Comparison of ENCODE assay signal across 24 cellular contexts in genomic region chr22:17402304-17402703, GRCh38. TPM values are rescaled to one million over a fixed set of nuclear protein-coding genes. Genes with fewer than 3 reads are reported as not detected.
DNase-seq lines count a peak whose midpoint lies in the region; ATAC-seq and TF ChIP-seq lines count a peak whose summit lies in the region.
"Had no signal": no experiment of that assay in that cellular context is flagged by ENCODE, and none has a peak within 500 bp of the region (broad histone marks: within the 10 kb centered on the region; RNA-seq: fewer than 3 reads in every experiment).

No MANE protein-coding gene starts in this region.

- POLR2A ChIA-PET in WTC11 (lab: Charles Lee), result no interaction called here

- H3K9me3 ChIP-seq in psoas muscle, result no peaks in the 10 kb centered on the region
- no peaks in the 10 kb centered on the region for H3K9me3 ChIP-seq in skeletal muscle tissue (ENCODE audit: control insufficient read depth in 3 of 3, low read length in 3 of 3)
- H3K9me3 ChIP-seq: A549; BE2C; BLaER1 treated with 17β-estradiol and CSF1 and Interleukin-3, amounts not matched to agents 10 nM and 100 nM had no signal

- intact Hi-C loops in psoas muscle (cut with DNase I), result no loop called here

- H3K4me1 ChIP-seq in psoas muscle, result peaks cover 51% of the 10 kb centered on the region
- H3K4me1 ChIP-seq in skeletal muscle tissue (ENCODE audit: control insufficient read depth in 3 of 3, insufficient read depth in 3 of 3, low read length in 3 of 3), result peaks cover 11 to 20% (median 16%) of the 10 kb centered on the region in 3 donors
- H3K4me1 ChIP-seq: A549, BE2C had no signal

- H3K4me1 Mint-ChIP-seq in WTC11, result peaks cover 46% of the 10 kb centered on the region
- H3K4me1 Mint-ChIP-seq in nephron, result peaks cover 48% of the 10 kb centered on the region
- H3K4me1 Mint-ChIP-seq: CD14-positive monocyte; CD8-positive, alpha-beta memory T cell had no signal

- TF ChIP-seq CTCF in WTC11 (IDR thresholded peaks at IDR 0.05) (no peak), nephron (IDR thresholded peaks at IDR 0.05; ENCODE audit: unreplicated experiment in 3 of 3) (no peak), psoas muscle (IDR thresholded peaks at IDR 0.05) (no peak)

- peak overlapping the region in 1 of 3 donors; percentile 38 for H3K9ac ChIP-seq in skeletal muscle tissue (ENCODE audit: low read depth in 1 of 3, low read length in 3 of 3)
- H3K9ac ChIP-seq: BLaER1 treated with 17β-estradiol and CSF1 and Interleukin-3, amounts not matched to agents 10 nM and 100 nM had no signal

- H3K36me3 Mint-ChIP-seq in WTC11, result peaks cover 3% of the 10 kb centered on the region; the same call in 1 of the 2 replicates
- H3K36me3 Mint-ChIP-seq in nephron (ENCODE audit: low read depth), result peaks cover 3% of the 10 kb centered on the region
- H3K36me3 Mint-ChIP-seq: CD14-positive monocyte; CD8-positive, alpha-beta memory T cell had no signal

- no peak for DNase-seq in WTC11 (ENCODE audit: low spot score)
- DNase-seq in psoas muscle, result no peak
- DNase-seq in COLO829 (ENCODE audit: low spot score), result no peak
- DNase-seq in pons (ENCODE audit: low spot score), result no peak
- DNase-seq in cerebellar nuclear complex (lab: John Stamatoyannopoulos, UW), result no peak
- DNase-seq: 8988T; ACHN; AML-193; BE2C; Calu3; CD4-positive, alpha-beta T cell; CD8-positive, alpha-beta memory T cell; COR-L47; DMS53; DMS79 treated with DMSO at 0.1 percent for 48 hours; GF-D8; H9 had no signal

- CTCF ChIA-PET in WTC11 (lab: Charles Lee), result interaction anchor here (0.6 kb wide), 1 partner anchor 290 kb away, joined by 4 read pairs; no protein-coding TSS in a partner anchor

- no peaks in the 10 kb centered on the region for H3K36me3 ChIP-seq in psoas muscle (ENCODE audit: insufficient read depth in 1 of 2, low read depth in 1 of 2)
- H3K36me3 ChIP-seq in skeletal muscle tissue (ENCODE audit: control insufficient read depth in 3 of 3, insufficient read depth in 3 of 3, low read length in 3 of 3), result no peaks in the 10 kb centered on the region
- H3K36me3 ChIP-seq: BE2C; BLaER1 treated with 17β-estradiol and CSF1 and Interleukin-3, amounts not matched to agents 10 nM and 100 nM had no signal

- H3K9me3 Mint-ChIP-seq in WTC11 (no peaks in the 10 kb centered on the region), nephron (no peaks in the 10 kb centered on the region)
- H3K9me3 Mint-ChIP-seq: CD14-positive monocyte; CD4-positive, alpha-beta T cell; GM23338; H9 had no signal

- peak overlapping the region; percentile 79 for H3K27ac ChIP-seq in psoas muscle
- H3K27ac ChIP-seq in skeletal muscle tissue (ENCODE audit: low read depth, low read length), result peak overlapping the region; percentile 77
- H3K27ac ChIP-seq: A549; BLaER1 treated with 17β-estradiol and CSF1 and Interleukin-3, amounts not matched to agents 10 nM and 100 nM had no signal

- no peak overlapping the region for H3K4me3 Mint-ChIP-seq in WTC11
- H3K4me3 Mint-ChIP-seq in nephron, result peak overlapping the region in 1 of 3 experiments; percentile 17
- H3K4me3 Mint-ChIP-seq: CD14-positive monocyte; CD4-positive, alpha-beta T cell; CD8-positive, alpha-beta memory T cell; GM23338; H9 had no signal

- H3K27me3 Mint-ChIP-seq in WTC11 (ENCODE audit: low read depth), result no peaks in the 10 kb centered on the region
- H3K27me3 Mint-ChIP-seq in nephron (ENCODE audit: low read depth), result no peaks in the 10 kb centered on the region
- H3K27me3 Mint-ChIP-seq: CD4-positive, alpha-beta T cell had no signal

- H3K4me3 ChIP-seq in psoas muscle, result no peak overlapping the region
- no peak overlapping the region for H3K4me3 ChIP-seq in skeletal muscle tissue (ENCODE audit: low read length in 3 of 3)
- H3K4me3 ChIP-seq: A549; BLaER1 treated with 17β-estradiol and CSF1 and Interleukin-3, amounts not matched to agents 10 nM and 100 nM; GM23338 had no signal

- H3K27me3 ChIP-seq in psoas muscle (ENCODE audit: insufficient read depth in 3 of 3, low read length in 2 of 3) (no peaks in the 10 kb centered on the region), skeletal muscle tissue (ENCODE audit: control insufficient read depth in 3 of 3, insufficient read depth in 3 of 3, low read length in 3 of 3) (no peaks in the 10 kb centered on the region)
- H3K27me3 ChIP-seq: BE2C; BLaER1 treated with 17β-estradiol and CSF1 and Interleukin-3, amounts not matched to agents 10 nM and 100 nM had no signal

- H3K27ac Mint-ChIP-seq in WTC11 (peak overlapping the region; percentile 48; the same call in 1 of the 2 replicates), nephron (peak overlapping the region in 2 of 3 experiments; percentile 38 to 59)
- H3K27ac Mint-ChIP-seq: CD14-positive monocyte; CD4-positive, alpha-beta T cell; GM23338 had no signal

- ATAC-seq in WTC11, result no peak
- ATAC-seq in psoas muscle, result peak; percentile 44 to 69 (median 61)
- ATAC-seq: A549, GM23338, HCT116 had no signal

TF ChIP-seq in WTC11, 78 proteins besides CTCF, POLR2A, EP300 and RAD21:
- TF ChIP-seq, protein P1, sequence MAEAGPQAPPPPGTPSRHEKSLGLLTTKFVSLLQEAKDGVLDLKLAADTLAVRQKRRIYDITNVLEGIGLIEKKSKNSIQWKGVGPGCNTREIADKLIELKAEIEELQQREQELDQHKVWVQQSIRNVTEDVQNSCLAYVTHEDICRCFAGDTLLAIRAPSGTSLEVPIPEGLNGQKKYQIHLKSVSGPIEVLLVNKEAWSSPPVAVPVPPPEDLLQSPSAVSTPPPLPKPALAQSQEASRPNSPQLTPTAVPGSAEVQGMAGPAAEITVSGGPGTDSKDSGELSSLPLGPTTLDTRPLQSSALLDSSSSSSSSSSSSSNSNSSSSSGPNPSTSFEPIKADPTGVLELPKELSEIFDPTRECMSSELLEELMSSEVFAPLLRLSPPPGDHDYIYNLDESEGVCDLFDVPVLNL (CRISPR knock-in tag; IDR thresholded peaks at IDR 0.05; ENCODE audit: borderline replicate concordance, low read depth), result no peak
- TF ChIP-seq, protein P2, sequence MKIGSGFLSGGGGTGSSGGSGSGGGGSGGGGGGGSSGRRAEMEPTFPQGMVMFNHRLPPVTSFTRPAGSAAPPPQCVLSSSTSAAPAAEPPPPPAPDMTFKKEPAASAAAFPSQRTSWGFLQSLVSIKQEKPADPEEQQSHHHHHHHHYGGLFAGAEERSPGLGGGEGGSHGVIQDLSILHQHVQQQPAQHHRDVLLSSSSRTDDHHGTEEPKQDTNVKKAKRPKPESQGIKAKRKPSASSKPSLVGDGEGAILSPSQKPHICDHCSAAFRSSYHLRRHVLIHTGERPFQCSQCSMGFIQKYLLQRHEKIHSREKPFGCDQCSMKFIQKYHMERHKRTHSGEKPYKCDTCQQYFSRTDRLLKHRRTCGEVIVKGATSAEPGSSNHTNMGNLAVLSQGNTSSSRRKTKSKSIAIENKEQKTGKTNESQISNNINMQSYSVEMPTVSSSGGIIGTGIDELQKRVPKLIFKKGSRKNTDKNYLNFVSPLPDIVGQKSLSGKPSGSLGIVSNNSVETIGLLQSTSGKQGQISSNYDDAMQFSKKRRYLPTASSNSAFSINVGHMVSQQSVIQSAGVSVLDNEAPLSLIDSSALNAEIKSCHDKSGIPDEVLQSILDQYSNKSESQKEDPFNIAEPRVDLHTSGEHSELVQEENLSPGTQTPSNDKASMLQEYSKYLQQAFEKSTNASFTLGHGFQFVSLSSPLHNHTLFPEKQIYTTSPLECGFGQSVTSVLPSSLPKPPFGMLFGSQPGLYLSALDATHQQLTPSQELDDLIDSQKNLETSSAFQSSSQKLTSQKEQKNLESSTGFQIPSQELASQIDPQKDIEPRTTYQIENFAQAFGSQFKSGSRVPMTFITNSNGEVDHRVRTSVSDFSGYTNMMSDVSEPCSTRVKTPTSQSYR (CRISPR knock-in tag; IDR thresholded peaks at IDR 0.05), result no peak

RNA-seq across cellular contexts. Expression of gene CECR2, which starts 33.0 kb away (rescaled TPM):
- total RNA-seq in WTC11 (2021), result 110 to 111 TPM (median 110 TPM) in 3 replicates
- 10 to 100 TPM; 19.6 to 24.1 (median 20.5) TPM for total RNA-seq in psoas muscle
- 1 to 10 TPM; 1.7 to 8.1 (median 3.1) TPM for polyA plus RNA-seq in psoas muscle
- total RNA-seq in skeletal muscle tissue, result 8.9 TPM
- total RNA-seq: CD4-positive, alpha-beta T cell; CD8-positive, alpha-beta memory T cell had no signal
- polyA plus RNA-seq: CD8-positive, alpha-beta memory T cell had no signal
